Comparison of ENCODE assay signal across 15 cellular contexts in genomic region chr9:133585481-133586367, GRCh38. TPM values are rescaled to one million over a fixed set of nuclear protein-coding genes. Genes with fewer than 3 reads are reported as not detected.
DNase-seq lines count a peak whose midpoint lies in the region; ATAC-seq and TF ChIP-seq lines count a peak whose summit lies in the region.
"Had no signal": no experiment of that assay in that cellular context is flagged by ENCODE, and none has a peak within 500 bp of the region (broad histone marks: within the 10 kb centered on the region; RNA-seq: fewer than 3 reads in every experiment).

No MANE protein-coding gene starts in this region.

- H2AFZ ChIP-seq in hepatocyte = peak overlapping the region; percentile 28

- TF ChIP-seq EP300 in ovary (IDR thresholded peaks at IDR 0.05) = no peak

- H3K4me1 ChIP-seq in right atrium auricular region (peaks cover 0 to 46% of the 10 kb centered on the region in 2 donors), hepatocyte (ENCODE audit: insufficient read depth) (peaks cover 56% of the 10 kb centered on the region), ovary (ENCODE audit: insufficient read depth) (peaks cover 4% of the 10 kb centered on the region)

- TF ChIP-seq POLR2A in ovary (IDR thresholded peaks at IDR 0.05) = no peak

- ATAC-seq in left ventricle myocardium superior (no peak), HG02852 (IDR thresholded peaks at IDR 0.05; ENCODE audit: unreplicated experiment) (no peak)
- ATAC-seq: stimulated activated naive CD8-positive, alpha-beta T cell treated with anti-CD3 and anti-CD28 coated beads, Interleukin-15, amount 100 ng/mL, for 72 hours had no signal

- WGBS in hepatocyte (ENCODE audit: low lambda C conversion rate, missing lambda C conversion rate) = 47% methylated on average over 42 of the region's 43 CpGs
- 30 to 48% (median 39%) methylated on average over 43 of the region's 43 CpGs for WGBS in ovary, 3 donors

- no peaks in the 10 kb centered on the region for H4K20me1 ChIP-seq in hepatocyte (ENCODE audit: insufficient read depth, poor library complexity, severe bottlenecking)

- intact Hi-C loops in left ventricle myocardium superior (cut with micrococcal nuclease) (no loop called here), ovary (cut with DNase I) (loop anchor here in 1 of 4 donors (10.0 kb wide), 1 partner anchor 129 kb away; no protein-coding TSS in a partner anchor)

- no peaks in the 10 kb centered on the region for H3K9me2 ChIP-seq in hepatocyte (replicated peaks; ENCODE audit: insufficient read depth)

- H3K27ac ChIP-seq in right atrium auricular region = no peak overlapping the region
- peak overlapping the region; percentile 88 for H3K27ac ChIP-seq in hepatocyte
- H3K27ac ChIP-seq in ovary = no peak overlapping the region
- H3K27ac ChIP-seq: colonic mucosa had no signal

- DNase-seq in left ventricle myocardium superior (peak; percentile 23), right atrium auricular region (ENCODE audit: low spot score) (no peak), NCI-H748 (lab: John Stamatoyannopoulos, UW; ENCODE audit: unreplicated experiment) (peak; percentile 75), hepatocyte (ENCODE audit: low spot score) (no peak), globus pallidus (ENCODE audit: low spot score) (no peak), ovary (no peak)
- DNase-seq in NK-92 treated with Interleukin-12 subunit alpha and Interleukin-12 subunit beta, amount 100 ng/mL, for 24 hours (lab: John Stamatoyannopoulos, UW) = no peak
- DNase-seq: activated CD4-positive, alpha-beta T cell treated with anti-CD3 and anti-CD28 coated beads, Interleukin-2, amount 50 U/mL, for 1 hour; stimulated activated CD4-positive, alpha-beta T cell treated with anti-CD3 and anti-CD28 coated beads, Interleukin-2, amount 100 ng/mL, for 48 hours; stimulated activated naive CD8-positive, alpha-beta T cell treated with anti-CD3 and anti-CD28 coated beads, Interleukin-15, amount 100 ng/mL, for 72 hours had no signal

- H3K9me3 ChIP-seq in right atrium auricular region (no peaks in the 10 kb centered on the region), hepatocyte (ENCODE audit: low read depth) (no peaks in the 10 kb centered on the region), ovary (no peaks in the 10 kb centered on the region)
- H3K9me3 ChIP-seq: colonic mucosa had no signal

- no peak for TF ChIP-seq CTCF in right atrium auricular region (IDR thresholded peaks at IDR 0.05)
- TF ChIP-seq CTCF in hepatocyte (IDR thresholded peaks at IDR 0.05; ENCODE audit: poor library complexity) = no peak
- TF ChIP-seq CTCF in ovary (IDR thresholded peaks at IDR 0.05) = no peak

- H3K4me2 ChIP-seq in hepatocyte = peak overlapping the region; percentile 72

- H3K36me3 ChIP-seq in right atrium auricular region = no peaks in the 10 kb centered on the region
- no peaks in the 10 kb centered on the region for H3K36me3 ChIP-seq in hepatocyte (replicated peaks; ENCODE audit: insufficient read depth, low read depth)
- H3K36me3 ChIP-seq in ovary = no peaks in the 10 kb centered on the region
- H3K36me3 ChIP-seq: colonic mucosa had no signal

- no peak overlapping the region for H3K4me3 ChIP-seq in right atrium auricular region
- H3K4me3 ChIP-seq in hepatocyte = no peak overlapping the region
- no peak overlapping the region for H3K4me3 ChIP-seq in ovary
- H3K4me3 ChIP-seq: colonic mucosa had no signal

- H3K27me3 ChIP-seq in right atrium auricular region (peaks cover 0 to 8% of the 10 kb centered on the region in 2 donors), hepatocyte (no peaks in the 10 kb centered on the region), ovary (no peaks in the 10 kb centered on the region)

- no peaks in the 10 kb centered on the region for H3K79me2 ChIP-seq in hepatocyte

RNA-seq across cellular contexts. Expression of gene FAM163B, which starts 23.5 kb away (rescaled TPM):
- total RNA-seq in left ventricle myocardium superior = not detected
- 1 to 10 TPM in 1 of 2 donors, not detected in 1; 1.7 TPM for total RNA-seq in right atrium auricular region
- total RNA-seq in hepatocyte = 0.68 and 1.0 TPM in 2 replicates
- 0.35 TPM in 1 of 2 replicates, not detected in the other for polyA plus RNA-seq in hepatocyte
- under 1 TPM in 1 of 7 donors, not detected in 6; 0.30 TPM for total RNA-seq in ovary
- polyA plus RNA-seq in ovary = under 1 TPM in 1 of 2 donors, not detected in 1; 0.21 TPM
- total RNA-seq: activated naive CD4-positive, alpha-beta T cell treated with anti-CD3 and anti-CD28 coated beads for 36 hours; MCF 10A; omental fat pad had no signal

RNA-seq across cellular contexts. Expression of gene DBH, which starts 50.4 kb away (rescaled TPM):
- total RNA-seq in left ventricle myocardium superior (not detected), right atrium auricular region (not detected), hepatocyte (not detected in 2 replicates), ovary (not detected)
- polyA plus RNA-seq in hepatocyte (0.32 and 0.44 TPM in 2 replicates), ovary (under 1 TPM in 1 of 2 donors, not detected in 1; 0.28 TPM)
- total RNA-seq: activated naive CD4-positive, alpha-beta T cell treated with anti-CD3 and anti-CD28 coated beads for 36 hours; colonic mucosa; MCF 10A had no signal

RNA-seq across cellular contexts. Expression of gene ADAMTSL2, which starts 51.2 kb away (rescaled TPM):
- total RNA-seq in left ventricle myocardium superior (5.1 TPM), right atrium auricular region (10 to 100 TPM in 1 of 2 donors, 1 to 10 TPM in 1; 4.9 to 27.7 TPM), hepatocyte (2.2 and 2.7 TPM in 2 replicates), ovary (10 to 100 TPM in 1 of 7 donors, 1 to 10 TPM in 6; 1.3 to 18.5 (median 1.9) TPM)
- polyA plus RNA-seq in hepatocyte (1.5 and 2.3 TPM in 2 replicates), ovary (1 to 10 TPM in 1 of 2 donors, under 1 TPM in 1; 0.27 to 1.9 TPM)
- total RNA-seq: MCF 10A had no signal

Comparison
In these comparisons a context has a peak if more than half of its experiments do, and no peak if none do; other contexts are left out.
1. DNase-seq: peak in left ventricle myocardium superior (single experiment) and NCI-H748 (single experiment); none in right atrium auricular region (single experiment), hepatocyte (single experiment), globus pallidus (single experiment), ovary (0 of 5) and NK-92 treated with Interleukin-12 subunit alpha and Interleukin-12 subunit beta, amount 100 ng/mL, for 24 hours (single experiment).